Comparison of ENCODE assay signal across 29 cellular contexts in genomic region chr2:192373754-192374153, GRCh38.
"Had no signal": no experiment of that assay in that cellular context is flagged by ENCODE, and none has a peak within 500 bp of the region (broad histone marks: within the 10 kb centered on the region; RNA-seq: fewer than 3 reads in every experiment).

No MANE protein-coding gene starts in this region.

- DNase-seq: naive thymus-derived CD4-positive, alpha-beta T cell; natural killer cell; occipital lobe; pancreas; retina; right cardiac atrium; right lobe of liver; sigmoid colon; small intestine; spleen; stimulated activated CD4-positive, alpha-beta T cell treated with anti-CD3 and anti-CD28 coated beads, Interleukin-12 subunit alpha, Interleukin-12 subunit beta, amount 100 ng/mL, for 4 hours; stimulated activated CD4-positive, alpha-beta T cell treated with anti-CD3 and anti-CD28 coated beads, Interleukin-1b, Interleukin-23, amount 100 ng/mL, for 48 hours; stimulated activated CD4-positive, alpha-beta T cell treated with anti-CD3 and anti-CD28 coated beads, Interleukin-4, amount 100 ng/mL, for 1 hour; stimulated activated CD4-positive, alpha-beta T cell treated with anti-CD3 and anti-CD28 coated beads, Interleukin-4, amount 100 ng/mL, for 4 hours; stimulated activated CD8-positive, alpha-beta memory T cell treated with anti-CD3 and anti-CD28 coated beads, Interleukin-4, amount 100 ng/mL, for 48 hours; stimulated activated naive CD4-positive, alpha-beta T cell; stimulated activated naive CD8-positive, alpha-beta T cell treated with anti-CD3 and anti-CD28 coated beads, Interleukin-15, amount 100 ng/mL, for 72 hours; stimulated activated naive CD8-positive, alpha-beta T cell treated with anti-CD3 and anti-CD28 coated beads, Interleukin-15, Interleukin-2, amounts not matched to agents 100 U/mL and 50 U/mL, for 24 hours; substantia nigra; testis; tibial artery; transverse colon; upper lobe of left lung had no signal

- H3K9me3 ChIP-seq: pancreas, prostate gland, right lobe of liver, sigmoid colon, spleen, suprapubic skin, testis, tibial artery, transverse colon, upper lobe of left lung, vagina had no signal

- H3K36me3 Mint-ChIP-seq: naive thymus-derived CD4-positive, alpha-beta T cell; natural killer cell; neural progenitor cell; stimulated activated memory B cell treated with anti-CD40 and anti-IgM and Interleukin-4, amounts not matched to agents 10 μg/mL and 1 μg/mL and 100 μg/mL, for 72 hours had no signal

- H3K4me1 Mint-ChIP-seq: naive thymus-derived CD4-positive, alpha-beta T cell; natural killer cell; stimulated activated memory B cell treated with anti-CD40 and anti-IgM and Interleukin-4, amounts not matched to agents 10 μg/mL and 1 μg/mL and 100 μg/mL, for 72 hours; stimulated activated naive CD8-positive, alpha-beta T cell treated with anti-CD3 and anti-CD28 coated beads, Interleukin-15, amount 100 ng/mL, for 72 hours had no signal

- H3K4me2 ChIP-seq: neural progenitor cell had no signal

- H3K27ac ChIP-seq: neural progenitor cell, pancreas, prostate gland, right lobe of liver, sigmoid colon, spleen, suprapubic skin, testis, tibial artery, transverse colon, upper lobe of left lung, vagina had no signal

- ATAC-seq: naive thymus-derived CD4-positive, alpha-beta T cell; natural killer cell; pancreas; right cardiac atrium; right lobe of liver; stimulated activated memory B cell treated with anti-CD40 and anti-IgM and Interleukin-4, amounts not matched to agents 10 μg/mL and 1 μg/mL and 100 μg/mL, for 72 hours; stimulated activated naive CD8-positive, alpha-beta T cell treated with anti-CD3 and anti-CD28 coated beads, Interleukin-15, amount 100 ng/mL, for 72 hours; stimulated activated naive CD8-positive, alpha-beta T cell treated with anti-CD3 and anti-CD28 coated beads, Interleukin-15, Interleukin-2, amounts not matched to agents 100 U/mL and 50 U/mL, for 24 hours had no signal

- H3K36me3 ChIP-seq: neural progenitor cell, pancreas, prostate gland, right lobe of liver, sigmoid colon, spleen, suprapubic skin, tibial artery, transverse colon, upper lobe of left lung, vagina had no signal

- H3K4me3 Mint-ChIP-seq: naive thymus-derived CD4-positive, alpha-beta T cell; natural killer cell; nephron; neural progenitor cell; stimulated activated memory B cell treated with anti-CD40 and anti-IgM and Interleukin-4, amounts not matched to agents 10 μg/mL and 1 μg/mL and 100 μg/mL, for 72 hours; stimulated activated naive CD8-positive, alpha-beta T cell treated with anti-CD3 and anti-CD28 coated beads, Interleukin-15, amount 100 ng/mL, for 72 hours had no signal

- H3K27me3 ChIP-seq: neural progenitor cell, pancreas, right lobe of liver, sigmoid colon, spleen, suprapubic skin, testis, tibial artery, transverse colon, upper lobe of left lung, vagina had no signal

- H2AFZ ChIP-seq: neural progenitor cell had no signal

- H3K27ac Mint-ChIP-seq: naive thymus-derived CD4-positive, alpha-beta T cell; natural killer cell; nephron; stimulated activated memory B cell treated with anti-CD40 and anti-IgM and Interleukin-4, amounts not matched to agents 10 μg/mL and 1 μg/mL and 100 μg/mL, for 72 hours; stimulated activated naive CD8-positive, alpha-beta T cell treated with anti-CD3 and anti-CD28 coated beads, Interleukin-15, amount 100 ng/mL, for 72 hours had no signal

- H3K27me3 Mint-ChIP-seq: naive thymus-derived CD4-positive, alpha-beta T cell; stimulated activated memory B cell treated with anti-CD40 and anti-IgM and Interleukin-4, amounts not matched to agents 10 μg/mL and 1 μg/mL and 100 μg/mL, for 72 hours; stimulated activated naive CD8-positive, alpha-beta T cell treated with anti-CD3 and anti-CD28 coated beads, Interleukin-15, amount 100 ng/mL, for 72 hours had no signal

- H3K9ac ChIP-seq: neural progenitor cell had no signal

- H3K4me1 ChIP-seq: pancreas, prostate gland, right lobe of liver, sigmoid colon, spleen, suprapubic skin, testis, tibial artery, transverse colon, upper lobe of left lung, vagina had no signal

- H3K4me3 ChIP-seq: neural progenitor cell, pancreas, prostate gland, right lobe of liver, sigmoid colon, spleen, suprapubic skin, testis, tibial artery, transverse colon, upper lobe of left lung, vagina had no signal

- H3K9me3 Mint-ChIP-seq: nephron; neural progenitor cell; stimulated activated memory B cell treated with anti-CD40 and anti-IgM and Interleukin-4, amounts not matched to agents 10 μg/mL and 1 μg/mL and 100 μg/mL, for 72 hours; stimulated activated naive CD8-positive, alpha-beta T cell treated with anti-CD3 and anti-CD28 coated beads, Interleukin-15, amount 100 ng/mL, for 72 hours had no signal
